8 cellular contexts compared by ENCODE assay signal in the genomic region with DNA sequence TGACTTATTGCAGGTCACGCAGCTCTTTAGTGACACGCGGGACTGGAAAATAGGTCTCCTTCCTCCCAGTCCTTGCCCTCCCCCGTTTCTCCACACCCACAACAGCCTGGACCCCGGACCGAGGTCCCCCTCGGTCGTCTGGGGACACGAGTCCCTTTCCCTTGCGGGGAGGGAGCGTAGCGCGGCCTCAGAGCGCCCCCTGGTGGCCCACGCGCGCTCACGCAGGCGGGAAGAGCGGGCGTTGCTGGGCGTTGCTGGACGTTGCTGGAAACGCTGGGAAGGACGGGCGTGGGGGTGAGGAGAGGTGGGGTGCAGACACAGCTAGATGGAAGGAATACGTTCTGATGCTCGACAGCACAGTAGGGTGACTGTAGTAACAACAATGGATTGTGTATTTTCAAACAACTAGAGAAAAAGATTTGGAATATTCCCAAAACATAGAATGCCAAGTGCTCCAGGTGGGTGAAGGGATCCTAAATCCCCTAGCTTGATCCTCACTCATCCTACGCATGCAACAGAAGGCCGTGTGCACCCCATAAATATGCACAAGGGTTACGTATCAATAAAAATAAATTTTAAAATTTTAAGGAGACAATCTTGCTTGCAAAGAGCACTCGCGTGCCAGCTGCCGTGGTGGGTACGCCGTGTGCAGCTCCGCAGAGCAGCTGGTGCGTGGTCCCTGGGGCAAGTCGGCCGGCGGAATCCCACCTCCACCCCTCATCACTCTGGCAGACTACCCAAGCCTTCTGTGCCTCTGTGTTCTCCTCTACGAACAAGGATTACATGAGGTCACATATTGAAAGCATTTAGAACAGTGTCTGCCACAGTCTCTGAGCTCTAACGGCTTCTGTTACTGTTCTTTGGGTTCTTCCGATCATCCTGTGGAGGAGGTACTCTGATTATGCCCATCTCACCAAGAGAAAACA.
DNase-seq lines count a peak whose midpoint lies in the region; ATAC-seq and TF ChIP-seq lines count a peak whose summit lies in the region.

No MANE protein-coding gene starts in this region.

- no peak overlapping the region for H3K4me3 ChIP-seq in AG09309 (ENCODE audit: control insufficient read depth, low read depth, low read length)

- peak; percentile 99 for TF ChIP-seq CTCF in AG09309 (IDR thresholded peaks at IDR 0.05; ENCODE audit: control insufficient read depth, insufficient read depth, low read depth, low read length, missing control alignments)

- ATAC-seq in HG03280 (IDR thresholded peaks at IDR 0.05; ENCODE audit: unreplicated experiment): no peak

- DNase-seq in AG09309 (ENCODE audit: low read depth) (no peak), GM19240 (ENCODE audit: insufficient read length, low spot score) (peak; percentile 85), NCI-H2227 treated with DMSO at 0.1 percent for 48 hours (lab: John Stamatoyannopoulos, UW) (peak; percentile 32), dermis blood vessel endothelial cell (peak; percentile 74), medulla oblongata (ENCODE audit: extremely low spot score) (peak; percentile 69)
- DNase-seq in activated CD4-positive, alpha-beta T cell treated with anti-CD3 and anti-CD28 coated beads, Interleukin-2, amount 50 U/mL, for 1 hour: peak; percentile 67
- peak; percentile 67 for DNase-seq in stimulated activated CD8-positive, alpha-beta memory T cell treated with anti-CD3 and anti-CD28 coated beads, Interleukin-15, amount 100 ng/mL, for 24 hours (ENCODE audit: low read depth)
